1 cellular context compared by ENCODE assay signal in the genomic region with DNA sequence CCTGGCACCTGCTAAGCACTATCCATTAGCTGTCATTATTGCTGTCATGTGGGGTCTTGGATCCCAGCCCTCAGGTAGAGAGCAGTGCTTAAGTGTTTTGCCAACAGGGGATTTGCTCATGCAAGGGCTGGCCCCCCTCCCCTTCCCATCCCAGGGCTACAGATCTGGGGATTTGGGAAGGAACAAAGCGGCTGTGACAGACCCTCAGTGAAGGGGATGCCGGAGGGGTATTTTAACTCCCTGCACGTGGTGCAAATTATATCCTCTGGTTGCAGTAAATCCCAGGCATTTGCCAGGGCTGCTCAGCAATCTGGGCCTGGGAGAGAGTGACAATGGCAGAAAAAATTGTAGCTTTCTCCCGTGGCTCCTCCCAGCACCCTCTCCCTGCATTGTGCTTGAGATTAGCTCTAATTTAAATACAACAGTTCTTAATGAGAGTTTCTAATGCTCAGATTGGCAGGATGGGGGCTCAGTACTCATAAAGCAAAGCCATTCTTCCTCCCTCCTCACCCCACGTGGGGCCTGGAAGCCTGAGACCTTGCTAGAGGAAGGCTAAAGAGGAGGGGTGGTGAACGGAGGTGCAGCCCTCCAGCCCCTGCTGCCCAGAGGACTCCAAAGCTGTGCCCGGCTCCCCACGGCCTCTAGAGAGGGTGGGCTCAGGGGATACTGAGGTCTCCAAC.
TF ChIP-seq lines count a peak whose summit lies in the region.

No MANE protein-coding gene starts in this region.

TF ChIP-seq in H1, 55 proteins besides CTCF, POLR2A, EP300 and RAD21 (continued from another document):
- TF ChIP-seq, protein P1, sequence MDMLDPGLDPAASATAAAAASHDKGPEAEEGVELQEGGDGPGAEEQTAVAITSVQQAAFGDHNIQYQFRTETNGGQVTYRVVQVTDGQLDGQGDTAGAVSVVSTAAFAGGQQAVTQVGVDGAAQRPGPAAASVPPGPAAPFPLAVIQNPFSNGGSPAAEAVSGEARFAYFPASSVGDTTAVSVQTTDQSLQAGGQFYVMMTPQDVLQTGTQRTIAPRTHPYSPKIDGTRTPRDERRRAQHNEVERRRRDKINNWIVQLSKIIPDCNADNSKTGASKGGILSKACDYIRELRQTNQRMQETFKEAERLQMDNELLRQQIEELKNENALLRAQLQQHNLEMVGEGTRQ (IDR thresholded peaks at IDR 0.05; ENCODE audit: low read length) = no peak
- TF ChIP-seq CTBP2 (IDR thresholded peaks at IDR 0.05; ENCODE audit: borderline replicate concordance, insufficient read depth, insufficient read length, low read length) = no peak
- TF ChIP-seq ZNF274 (IDR thresholded peaks at IDR 0.05; ENCODE audit: borderline replicate concordance, extremely low read depth, low read length) = no peak
- TF ChIP-seq CREB1 (IDR thresholded peaks at IDR 0.05) = no peak
- TF ChIP-seq RBBP5 (IDR thresholded peaks at IDR 0.05; ENCODE audit: borderline replicate concordance, low read depth, low read length) = no peak
- TF ChIP-seq, protein P2, sequence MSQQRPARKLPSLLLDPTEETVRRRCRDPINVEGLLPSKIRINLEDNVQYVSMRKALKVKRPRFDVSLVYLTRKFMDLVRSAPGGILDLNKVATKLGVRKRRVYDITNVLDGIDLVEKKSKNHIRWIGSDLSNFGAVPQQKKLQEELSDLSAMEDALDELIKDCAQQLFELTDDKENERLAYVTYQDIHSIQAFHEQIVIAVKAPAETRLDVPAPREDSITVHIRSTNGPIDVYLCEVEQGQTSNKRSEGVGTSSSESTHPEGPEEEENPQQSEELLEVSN (IDR thresholded peaks at IDR 0.05) = no peak
- no peak for TF ChIP-seq POU5F1 (IDR thresholded peaks at IDR 0.05; ENCODE audit: low read depth, low read length)
- TF ChIP-seq POLR2AphosphoS5 (IDR thresholded peaks at IDR 0.05; ENCODE audit: low read depth, low read length) = no peak
- no peak for TF ChIP-seq TCF12 (IDR thresholded peaks at IDR 0.05; ENCODE audit: low read depth, low read length)
- no peak for TF ChIP-seq SUZ12 (IDR thresholded peaks at IDR 0.05; ENCODE audit: low read length)
- TF ChIP-seq RXRA (IDR thresholded peaks at IDR 0.05; ENCODE audit: insufficient read depth, low read depth, low read length) = no peak
- no peak for TF ChIP-seq JUN (IDR thresholded peaks at IDR 0.05; ENCODE audit: low read depth, low read length)
- TF ChIP-seq BACH1 (IDR thresholded peaks at IDR 0.05; ENCODE audit: low read length) = no peak
- no peak for TF ChIP-seq CEBPB (IDR thresholded peaks at IDR 0.05; ENCODE audit: low read depth, low read length)
- no peak for TF ChIP-seq SP4 (IDR thresholded peaks at IDR 0.05; ENCODE audit: low read length)
- TF ChIP-seq SIRT6 (IDR thresholded peaks at IDR 0.05; ENCODE audit: low read length) = no peak
- no peak for TF ChIP-seq RFX5 (IDR thresholded peaks at IDR 0.05; ENCODE audit: borderline replicate concordance, low read depth, low read length)
- no peak for TF ChIP-seq TAF7 (optimal IDR thresholded peaks at IDR 0.05; ENCODE audit: borderline replicate concordance, low read depth, low read length)
TF ChIP-seq in H1: peak in this region for 0.
